In genomic region chr14:64930085-64930843, GRCh38 we compare ENCODE assay signal across 15 cellular contexts. TPM values are rescaled to one million over a fixed set of nuclear protein-coding genes. Genes with fewer than 3 reads are reported as not detected.
DNase-seq lines count a peak whose midpoint lies in the region; ATAC-seq and TF ChIP-seq lines count a peak whose summit lies in the region.
"Had no signal": no experiment of that assay in that cellular context is flagged by ENCODE, and none has a peak within 500 bp of the region (broad histone marks: within the 10 kb centered on the region; RNA-seq: fewer than 3 reads in every experiment).

No MANE protein-coding gene starts in this region.

- WGBS in sigmoid colon, 2 donors = 26 to 69% methylated on average over 3 of the region's 3 CpGs

- no peak overlapping the region for H3K4me3 ChIP-seq in sigmoid colon
- H3K4me3 ChIP-seq: A549, upper lobe of right lung had no signal

- no peak for ATAC-seq in HG02623 (IDR thresholded peaks at IDR 0.05; ENCODE audit: unreplicated experiment)
- ATAC-seq in GM19452 (IDR thresholded peaks at IDR 0.05; ENCODE audit: unreplicated experiment) = no peak
- ATAC-seq: A549, upper lobe of right lung had no signal

- peak overlapping the region; percentile 26 to 64 (median 50) for H3K27ac ChIP-seq in sigmoid colon
- H3K27ac ChIP-seq: A549 had no signal

- H3K36me3 Mint-ChIP-seq in activated CD4-positive, alpha-beta T cell treated with anti-CD3 and anti-CD28 coated beads, Interleukin-2, amount 10 ng/mL, durations not matched to agents 7 days and 5 days (ENCODE audit: low read depth) = peaks cover 67% of the 10 kb centered on the region
- H3K36me3 Mint-ChIP-seq in immature natural killer cell = peaks cover 4 to 35% (median 12%) of the 10 kb centered on the region in 3 donors

- intact Hi-C loops in sigmoid colon (cut with DNase I) = no loop called here

- TF ChIP-seq POLR2A in sigmoid colon (IDR thresholded peaks at IDR 0.05) = no peak

- CTCF ChIA-PET in activated CD4-positive, alpha-beta T cell treated with anti-CD3 and anti-CD28 coated beads, Interleukin-2, amount 10 ng/mL, durations not matched to agents 7 days and 5 days (lab: Charles Lee) = no interaction called here

- peaks cover 0 to 75% (median 8%) of the 10 kb centered on the region in 4 donors for H3K36me3 ChIP-seq in sigmoid colon

- TF ChIP-seq EP300 in sigmoid colon (IDR thresholded peaks at IDR 0.05) = no peak

- peak overlapping the region; percentile 51 for H3K27ac Mint-ChIP-seq in activated CD4-positive, alpha-beta T cell treated with anti-CD3 and anti-CD28 coated beads, Interleukin-2, amount 10 ng/mL, durations not matched to agents 7 days and 5 days
- peak overlapping the region in 5 of 6 donors; percentile 54 to 85 (median 80) for H3K27ac Mint-ChIP-seq in immature natural killer cell
- H3K27ac Mint-ChIP-seq: dendritic cell treated with granulocyte-macrophage colony-stimulating factor and Interleukin-4, amounts not matched to agents 40 ng/mL and 50 ng/mL, for 4 days had no signal

- peaks cover 33% of the 10 kb centered on the region for H3K4me1 Mint-ChIP-seq in activated CD4-positive, alpha-beta T cell treated with anti-CD3 and anti-CD28 coated beads, Interleukin-2, amount 10 ng/mL, durations not matched to agents 7 days and 5 days
- H3K4me1 Mint-ChIP-seq in immature natural killer cell = peaks cover 18 to 31% of the 10 kb centered on the region in 2 donors

- H3K27me3 Mint-ChIP-seq in activated CD4-positive, alpha-beta T cell treated with anti-CD3 and anti-CD28 coated beads, Interleukin-2, amount 10 ng/mL, durations not matched to agents 7 days and 5 days = no peaks in the 10 kb centered on the region
- no peaks in the 10 kb centered on the region for H3K27me3 Mint-ChIP-seq in immature natural killer cell (ENCODE audit: low read depth in 3 of 3)
- H3K27me3 Mint-ChIP-seq: dendritic cell treated with granulocyte-macrophage colony-stimulating factor and Interleukin-4, amounts not matched to agents 40 ng/mL and 50 ng/mL, for 4 days had no signal

- POLR2A ChIA-PET in activated CD4-positive, alpha-beta T cell treated with anti-CD3 and anti-CD28 coated beads, Interleukin-2, amount 10 ng/mL, durations not matched to agents 7 days and 5 days (lab: Charles Lee) = no interaction called here

- no peak for TF ChIP-seq CTCF in sigmoid colon (IDR thresholded peaks at IDR 0.05)

- no peaks in the 10 kb centered on the region for H3K9me3 ChIP-seq in sigmoid colon
- H3K9me3 ChIP-seq: A549, upper lobe of right lung had no signal

- no peak overlapping the region for H3K4me3 Mint-ChIP-seq in activated CD4-positive, alpha-beta T cell treated with anti-CD3 and anti-CD28 coated beads, Interleukin-2, amount 10 ng/mL, durations not matched to agents 7 days and 5 days
- peak overlapping the region in 1 of 5 donors; percentile 4 for H3K4me3 Mint-ChIP-seq in immature natural killer cell
- H3K4me3 Mint-ChIP-seq: dendritic cell treated with granulocyte-macrophage colony-stimulating factor and Interleukin-4, amounts not matched to agents 40 ng/mL and 50 ng/mL, for 4 days had no signal

- peaks cover 3% of the 10 kb centered on the region for H3K9me3 Mint-ChIP-seq in activated CD4-positive, alpha-beta T cell treated with anti-CD3 and anti-CD28 coated beads, Interleukin-2, amount 10 ng/mL, durations not matched to agents 7 days and 5 days
- no peaks in the 10 kb centered on the region for H3K9me3 Mint-ChIP-seq in immature natural killer cell
- H3K9me3 Mint-ChIP-seq: dendritic cell treated with granulocyte-macrophage colony-stimulating factor and Interleukin-4, amounts not matched to agents 40 ng/mL and 50 ng/mL, for 4 days had no signal

- DNase-seq in activated CD4-positive, alpha-beta T cell treated with anti-CD3 and anti-CD28 coated beads, Interleukin-2, amount 10 ng/mL, durations not matched to agents 7 days and 5 days = no peak
- no peak for DNase-seq in activated CD4-positive, alpha-beta T cell treated with anti-CD3 and anti-CD28 coated beads for 4 hours
- DNase-seq in amniotic epithelial cell (ENCODE audit: low read depth) = peak; percentile 46
- DNase-seq in immature natural killer cell = no peak
- DNase-seq in sigmoid colon = no peak
- no peak for DNase-seq in NCI-H345 treated with DMSO at 0.1 percent for 48 hours (lab: John Stamatoyannopoulos, UW; ENCODE audit: unreplicated experiment)
- DNase-seq: activated CD4-positive, alpha-beta T cell treated with anti-CD3 and anti-CD28 coated beads, Interleukin-2, amount 50 U/mL, for 4 hours; NCI-H2171; upper lobe of right lung had no signal

- H3K27me3 ChIP-seq in sigmoid colon = no peaks in the 10 kb centered on the region
- H3K27me3 ChIP-seq: upper lobe of right lung had no signal

- peaks cover 0 to 30% (median 25%) of the 10 kb centered on the region in 4 donors for H3K4me1 ChIP-seq in sigmoid colon
- H3K4me1 ChIP-seq: A549 had no signal

RNA-seq across cellular contexts. Expression of gene GPX2, which starts 12.3 kb away (rescaled TPM):
- total RNA-seq in activated CD4-positive, alpha-beta T cell treated with anti-CD3 and anti-CD28 coated beads, Interleukin-2, amount 10 ng/mL, durations not matched to agents 7 days and 5 days = not detected
- polyA plus RNA-seq in immature natural killer cell (not detected), sigmoid colon (1,000 to 10,000 TPM in 1 of 3 donors, 100 to 1,000 TPM in 2; 336 to 1,392 (median 412) TPM)
- total RNA-seq in sigmoid colon = 1 to 10 TPM in 1 of 4 donors, not detected in 3; 1.9 TPM
- total RNA-seq: fibroblast of lung had no signal
- polyA plus RNA-seq: fibroblast of lung, neural cell had no signal

RNA-seq across cellular contexts. Expression of gene CHURC1, which starts 16.0 kb away (rescaled TPM):
- total RNA-seq in activated CD4-positive, alpha-beta T cell treated with anti-CD3 and anti-CD28 coated beads, Interleukin-2, amount 10 ng/mL, durations not matched to agents 7 days and 5 days = 10 to 100 TPM; 65.2 to 82.9 TPM
- polyA plus RNA-seq in immature natural killer cell = 100 to 1,000 TPM in 2 of 3 donors, 10 to 100 TPM in 1; 87.8 to 140 (median 124) TPM
- 100 to 1,000 TPM; 110 to 161 (median 142) TPM for total RNA-seq in sigmoid colon
- polyA plus RNA-seq in sigmoid colon = 10 to 100 TPM; 41.8 to 46.2 (median 42.5) TPM

RNA-seq across cellular contexts. Expression of gene RAB15, which starts 41.9 kb away (rescaled TPM):
- 1 to 10 TPM; 4.9 to 5.7 TPM for total RNA-seq in activated CD4-positive, alpha-beta T cell treated with anti-CD3 and anti-CD28 coated beads, Interleukin-2, amount 10 ng/mL, durations not matched to agents 7 days and 5 days
- polyA plus RNA-seq in immature natural killer cell (1 to 10 TPM in 2 of 3 donors, under 1 TPM in 1; 0.52 to 1.2 (median 1.1) TPM), sigmoid colon (10 to 100 TPM; 28.9 to 31.8 (median 29.4) TPM)
- 10 to 100 TPM in 1 of 4 donors, 1 to 10 TPM in 3; 1.8 to 11.6 (median 4.0) TPM for total RNA-seq in sigmoid colon

RNA-seq across cellular contexts. Expression of gene SPTB, which starts 50.6 kb away (rescaled TPM):
- total RNA-seq in activated CD4-positive, alpha-beta T cell treated with anti-CD3 and anti-CD28 coated beads, Interleukin-2, amount 10 ng/mL, durations not matched to agents 7 days and 5 days = not detected
- polyA plus RNA-seq in immature natural killer cell (under 1 TPM in 1 of 3 donors, not detected in 2; 0.29 TPM), sigmoid colon (under 1 TPM in 2 of 3 donors, not detected in 1; 0.60 to 0.64 TPM)
- total RNA-seq in sigmoid colon = 1 to 10 TPM in 3 of 4 donors, under 1 TPM in 1; 0.49 to 2.9 (median 2.2) TPM
- total RNA-seq: fibroblast of lung had no signal
- polyA plus RNA-seq: fibroblast of lung had no signal

RNA-seq across cellular contexts. Expression of gene FNTB, which starts 56.4 kb away (rescaled TPM):
- 10 to 100 TPM; 16.7 to 21.4 TPM for total RNA-seq in activated CD4-positive, alpha-beta T cell treated with anti-CD3 and anti-CD28 coated beads, Interleukin-2, amount 10 ng/mL, durations not matched to agents 7 days and 5 days
- 1 to 10 TPM; 1.0 to 5.2 (median 1.6) TPM for polyA plus RNA-seq in immature natural killer cell
- total RNA-seq in sigmoid colon = 10 to 100 TPM; 10.7 to 13.0 (median 11.9) TPM
- 1 to 10 TPM; 6.9 to 8.4 (median 8.3) TPM for polyA plus RNA-seq in sigmoid colon
